In genomic region chr4:186037692-186038658, GRCh38 we compare ENCODE assay signal across 8 cellular contexts. TPM values are rescaled to one million over a fixed set of nuclear protein-coding genes. Genes with fewer than 3 reads are reported as not detected.
A peak's percentile ranks its signal among the peaks of the same experiment; 100 is the strongest.
DNase-seq lines count a peak whose midpoint lies in the region; ATAC-seq and TF ChIP-seq lines count a peak whose summit lies in the region.

No MANE protein-coding gene starts in this region.

- no peaks in the 10 kb centered on the region for H3K36me3 Mint-ChIP-seq in CD8-positive, alpha-beta T cell
- H3K36me3 Mint-ChIP-seq in immature natural killer cell: no peaks in the 10 kb centered on the region

- H3K4me3 Mint-ChIP-seq in CD8-positive, alpha-beta T cell: no peak overlapping the region
- H3K4me3 Mint-ChIP-seq in immature natural killer cell: no peak overlapping the region

- peaks cover 9% of the 10 kb centered on the region for H3K9me3 Mint-ChIP-seq in CD8-positive, alpha-beta T cell
- H3K9me3 Mint-ChIP-seq in immature natural killer cell: peaks cover 0 to 3% (median 0%) of the 10 kb centered on the region in 6 donors

- H3K27me3 Mint-ChIP-seq in CD8-positive, alpha-beta T cell (ENCODE audit: low read depth): peaks cover 27% of the 10 kb centered on the region
- peaks cover 3 to 9% (median 8%) of the 10 kb centered on the region in 3 donors for H3K27me3 Mint-ChIP-seq in immature natural killer cell (ENCODE audit: low read depth in 3 of 3)

- POLR2A ChIA-PET in CD8-positive, alpha-beta T cell (lab: Charles Lee): no interaction called here

- H3K27ac Mint-ChIP-seq in CD8-positive, alpha-beta T cell: no peak overlapping the region
- H3K27ac Mint-ChIP-seq in immature natural killer cell: no peak overlapping the region

- CTCF ChIA-PET in CD8-positive, alpha-beta T cell (lab: Charles Lee): interaction anchor here (0.6 to 2.9 kb wide), 4 partner anchors 8 to 232 kb away, joined by 3 to 10 read pairs (median 4); partner anchors contain the start of gene CYP4V2

- peaks cover 6% of the 10 kb centered on the region for H3K9me3 ChIP-seq in CD8-positive, alpha-beta T cell (ENCODE audit: low read length)

- H3K4me1 Mint-ChIP-seq in CD8-positive, alpha-beta T cell (ENCODE audit: low read depth): no peaks in the 10 kb centered on the region
- H3K4me1 Mint-ChIP-seq in immature natural killer cell: no peaks in the 10 kb centered on the region

- H3K4me3 ChIP-seq in CD8-positive, alpha-beta T cell (ENCODE audit: low read depth, low read length): no peak overlapping the region

- peak; percentile 63 for TF ChIP-seq CTCF in CD8-positive, alpha-beta T cell (IDR thresholded peaks at IDR 0.05)

- no peaks in the 10 kb centered on the region for H3K4me1 ChIP-seq in CD8-positive, alpha-beta T cell (ENCODE audit: insufficient read depth, low read length)

- H3K27ac ChIP-seq in CD8-positive, alpha-beta T cell (ENCODE audit: low read depth, low read length): no peak overlapping the region

- DNase-seq in CD8-positive, alpha-beta T cell: no peak
- DNase-seq in NCI-H82 (lab: John Stamatoyannopoulos, UW): peak; percentile 68
- peak; percentile 64 for DNase-seq in brain pericyte (ENCODE audit: low read depth, low spot score)
- DNase-seq in immature natural killer cell: peak; percentile 35 to 45 (median 39)
- peak; percentile 12 for DNase-seq in stimulated activated naive CD8-positive, alpha-beta T cell treated with anti-CD3 and anti-CD28 coated beads, Interleukin-15, Interleukin-2, amounts not matched to agents 100 U/mL and 50 U/mL, for 24 hours

- intact Hi-C loops in CD8-positive, alpha-beta T cell (cut with DNase I, micrococcal nuclease): loop anchor here in 1 of 2 experiments (1.0 to 5.0 kb wide), 2 partner anchors 397 to 1291 kb away; no protein-coding TSS in a partner anchor

- no peak for ATAC-seq in CD8-positive, alpha-beta T cell
- peak; percentile 68 for ATAC-seq in GM18519 (IDR thresholded peaks at IDR 0.05; ENCODE audit: low FRiP score, unreplicated experiment)
- ATAC-seq in HG03378 (IDR thresholded peaks at IDR 0.05; ENCODE audit: unreplicated experiment): peak; percentile 60
- ATAC-seq in stimulated activated naive CD8-positive, alpha-beta T cell treated with anti-CD3 and anti-CD28 coated beads, Interleukin-15, Interleukin-2, amounts not matched to agents 100 U/mL and 50 U/mL, for 24 hours: no peak
- ATAC-seq in GM19328 (IDR thresholded peaks at IDR 0.05; ENCODE audit: unreplicated experiment): no peak

- no peaks in the 10 kb centered on the region for H3K27me3 ChIP-seq in CD8-positive, alpha-beta T cell (ENCODE audit: insufficient read depth, low read length)

- H3K36me3 ChIP-seq in CD8-positive, alpha-beta T cell (ENCODE audit: insufficient read depth, low read length): no peaks in the 10 kb centered on the region

RNA-seq across cellular contexts. Expression of gene TLR3, which starts 31.0 kb away (rescaled TPM):
- total RNA-seq in CD8-positive, alpha-beta T cell: 1 to 10 TPM in 1 of 2 experiments, under 1 TPM in 1; 0.44 to 1.2 TPM
- 10 to 100 TPM in 1 of 3 donors, 1 to 10 TPM in 2; 2.5 to 13.3 (median 5.8) TPM for polyA plus RNA-seq in immature natural killer cell

Comparison
In these comparisons a context has a peak if more than half of its experiments do, and no peak if none do; other contexts are left out.
1. ATAC-seq: peak in GM18519 (single experiment) and HG03378 (single experiment); none in CD8-positive, alpha-beta T cell (single experiment), stimulated activated naive CD8-positive, alpha-beta T cell treated with anti-CD3 and anti-CD28 coated beads, Interleukin-15, Interleukin-2, amounts not matched to agents 100 U/mL and 50 U/mL, for 24 hours (single experiment) and GM19328 (single experiment).
2. DNase-seq: peak in NCI-H82 (single experiment), brain pericyte (single experiment), immature natural killer cell (3 of 3) and stimulated activated naive CD8-positive, alpha-beta T cell treated with anti-CD3 and anti-CD28 coated beads, Interleukin-15, Interleukin-2, amounts not matched to agents 100 U/mL and 50 U/mL, for 24 hours (single experiment); none in CD8-positive, alpha-beta T cell (0 of 7).